In genomic region chr4:73485596-73485995, GRCh38 we compare ENCODE assay signal across 19 cellular contexts. TPM values are rescaled to one million over a fixed set of nuclear protein-coding genes. Genes with fewer than 3 reads are reported as not detected.
DNase-seq lines count a peak whose midpoint lies in the region; ATAC-seq and TF ChIP-seq lines count a peak whose summit lies in the region.
"Had no signal": no experiment of that assay in that cellular context is flagged by ENCODE, and none has a peak within 500 bp of the region (broad histone marks: within the 10 kb centered on the region; RNA-seq: fewer than 3 reads in every experiment).

No MANE protein-coding gene starts in this region.

- no peaks in the 10 kb centered on the region for H3K9me3 ChIP-seq in HEK293 (ENCODE audit: control insufficient read depth, insufficient read depth, low read depth, low read length)
- H3K9me3 ChIP-seq: A549; BLaER1 treated with 17β-estradiol and CSF1 and Interleukin-3, amounts not matched to agents 10 nM and 100 nM; Caco-2 had no signal

- POLR2A ChIA-PET in HEK293 (lab: Yijun Ruan, JAX), result no interaction called here
- POLR2A ChIA-PET in WTC11 (lab: Charles Lee), result no interaction called here
- POLR2A ChIA-PET in activated CD8-positive, alpha-beta T cell treated with anti-CD3 and anti-CD28 coated beads, Interleukin-2, amount 10 ng/mL, durations not matched to agents 7 days and 5 days (lab: Charles Lee), result no interaction called here

- H3K4me3 Mint-ChIP-seq in activated naive CD4-positive, alpha-beta T cell treated with anti-CD3 and anti-CD28 coated beads, Interleukin-2, amount 10 ng/mL, durations not matched to agents 7 days and 5 days, result no peak overlapping the region
- H3K4me3 Mint-ChIP-seq in activated naive CD4-positive, alpha-beta T cell treated with anti-CD3 and anti-CD28 coated beads for 36 hours, result no peak overlapping the region
- H3K4me3 Mint-ChIP-seq in WTC11, result no peak overlapping the region
- H3K4me3 Mint-ChIP-seq in activated CD8-positive, alpha-beta T cell treated with anti-CD3 and anti-CD28 coated beads, Interleukin-2, amount 10 ng/mL, durations not matched to agents 7 days and 5 days, result no peak overlapping the region
- H3K4me3 Mint-ChIP-seq: B cell; CD4-positive, alpha-beta T cell; CD8-positive, alpha-beta T cell had no signal

- no peaks in the 10 kb centered on the region for H3K36me3 ChIP-seq in HEK293 (ENCODE audit: control insufficient read depth in 2 of 2, insufficient read depth in 1 of 2, low read length in 2 of 2)
- H3K36me3 ChIP-seq: BLaER1 treated with 17β-estradiol and CSF1 and Interleukin-3, amounts not matched to agents 10 nM and 100 nM had no signal

- H3K4me3 ChIP-seq in HEK293 (ENCODE audit: low read depth, low read length), result no peak overlapping the region
- H3K4me3 ChIP-seq: A549; BLaER1 treated with 17β-estradiol and CSF1 and Interleukin-3, amounts not matched to agents 10 nM and 100 nM had no signal

- no peak for DNase-seq in activated naive CD4-positive, alpha-beta T cell treated with anti-CD3 and anti-CD28 coated beads, Interleukin-2, amount 10 ng/mL, durations not matched to agents 7 days and 5 days
- no peak for DNase-seq in activated naive CD4-positive, alpha-beta T cell treated with anti-CD3 and anti-CD28 coated beads for 36 hours
- DNase-seq in WTC11 (ENCODE audit: low spot score) (no peak), omental fat pad (ENCODE audit: low spot score) (no peak)
- DNase-seq in activated CD8-positive, alpha-beta T cell treated with anti-CD3 and anti-CD28 coated beads, Interleukin-2, amount 10 ng/mL, durations not matched to agents 7 days and 5 days, result no peak
- DNase-seq: AML-193; Caco-2; Calu3; CD4-positive, alpha-beta T cell; CD8-positive, alpha-beta T cell; DMS79 treated with DMSO at 0.1 percent for 48 hours; GF-D8 had no signal

- H3K4me1 Mint-ChIP-seq in activated naive CD4-positive, alpha-beta T cell treated with anti-CD3 and anti-CD28 coated beads, Interleukin-2, amount 10 ng/mL, durations not matched to agents 7 days and 5 days, result no peaks in the 10 kb centered on the region
- no peaks in the 10 kb centered on the region for H3K4me1 Mint-ChIP-seq in activated naive CD4-positive, alpha-beta T cell treated with anti-CD3 and anti-CD28 coated beads for 36 hours (ENCODE audit: low read depth)
- peaks cover 15% of the 10 kb centered on the region for H3K4me1 Mint-ChIP-seq in WTC11
- H3K4me1 Mint-ChIP-seq in activated CD8-positive, alpha-beta T cell treated with anti-CD3 and anti-CD28 coated beads, Interleukin-2, amount 10 ng/mL, durations not matched to agents 7 days and 5 days (ENCODE audit: low read depth), result no peaks in the 10 kb centered on the region
- H3K4me1 Mint-ChIP-seq: B cell had no signal

- H3K27ac ChIP-seq in HEK293 (ENCODE audit: extremely low read depth, low read depth, low read length), result no peak overlapping the region
- H3K27ac ChIP-seq: 22Rv1; A549; BLaER1 treated with 17β-estradiol and CSF1 and Interleukin-3, amounts not matched to agents 10 nM and 100 nM; C4-2B had no signal

- H3K27ac Mint-ChIP-seq in activated naive CD4-positive, alpha-beta T cell treated with anti-CD3 and anti-CD28 coated beads, Interleukin-2, amount 10 ng/mL, durations not matched to agents 7 days and 5 days, result peak overlapping the region; percentile 81
- H3K27ac Mint-ChIP-seq in activated naive CD4-positive, alpha-beta T cell treated with anti-CD3 and anti-CD28 coated beads for 36 hours, result no peak overlapping the region
- no peak overlapping the region for H3K27ac Mint-ChIP-seq in WTC11
- no peak overlapping the region for H3K27ac Mint-ChIP-seq in activated CD8-positive, alpha-beta T cell treated with anti-CD3 and anti-CD28 coated beads, Interleukin-2, amount 10 ng/mL, durations not matched to agents 7 days and 5 days
- H3K27ac Mint-ChIP-seq: B cell; CD4-positive, alpha-beta T cell; CD8-positive, alpha-beta T cell had no signal

- ATAC-seq in WTC11 (no peak), omental fat pad (ENCODE audit: low FRiP score) (no peak)
- no peak for ATAC-seq in activated CD8-positive, alpha-beta T cell treated with anti-CD3 and anti-CD28 coated beads, Interleukin-2, amount 10 ng/mL, durations not matched to agents 7 days and 5 days
- ATAC-seq: A549; CD8-positive, alpha-beta T cell had no signal

- no peaks in the 10 kb centered on the region for H3K9me3 Mint-ChIP-seq in activated naive CD4-positive, alpha-beta T cell treated with anti-CD3 and anti-CD28 coated beads, Interleukin-2, amount 10 ng/mL, durations not matched to agents 7 days and 5 days
- no peaks in the 10 kb centered on the region for H3K9me3 Mint-ChIP-seq in activated naive CD4-positive, alpha-beta T cell treated with anti-CD3 and anti-CD28 coated beads for 36 hours
- H3K9me3 Mint-ChIP-seq in WTC11, result no peaks in the 10 kb centered on the region
- no peaks in the 10 kb centered on the region for H3K9me3 Mint-ChIP-seq in activated CD8-positive, alpha-beta T cell treated with anti-CD3 and anti-CD28 coated beads, Interleukin-2, amount 10 ng/mL, durations not matched to agents 7 days and 5 days (ENCODE audit: insufficient read depth)
- H3K9me3 Mint-ChIP-seq: CD4-positive, alpha-beta T cell; CD8-positive, alpha-beta T cell had no signal

- peaks cover 4% of the 10 kb centered on the region for H3K27me3 Mint-ChIP-seq in activated naive CD4-positive, alpha-beta T cell treated with anti-CD3 and anti-CD28 coated beads, Interleukin-2, amount 10 ng/mL, durations not matched to agents 7 days and 5 days
- peaks cover 5% of the 10 kb centered on the region for H3K27me3 Mint-ChIP-seq in activated naive CD4-positive, alpha-beta T cell treated with anti-CD3 and anti-CD28 coated beads for 36 hours (ENCODE audit: low read depth)
- H3K27me3 Mint-ChIP-seq in WTC11 (ENCODE audit: low read depth), result no peaks in the 10 kb centered on the region; the same call in 1 of the 2 replicates
- H3K27me3 Mint-ChIP-seq in activated CD8-positive, alpha-beta T cell treated with anti-CD3 and anti-CD28 coated beads, Interleukin-2, amount 10 ng/mL, durations not matched to agents 7 days and 5 days (ENCODE audit: low read depth), result peaks cover 6% of the 10 kb centered on the region

- CTCF ChIA-PET in activated naive CD4-positive, alpha-beta T cell treated with anti-CD3 and anti-CD28 coated beads, Interleukin-2, amount 10 ng/mL, durations not matched to agents 7 days and 5 days (lab: Charles Lee), result no interaction called here
- CTCF ChIA-PET in activated naive CD4-positive, alpha-beta T cell treated with anti-CD3 and anti-CD28 coated beads for 36 hours (lab: Charles Lee), result no interaction called here
- CTCF ChIA-PET in HEK293 (lab: Yijun Ruan, JAX) (no interaction called here), WTC11 (lab: Charles Lee) (no interaction called here)
- CTCF ChIA-PET in activated CD8-positive, alpha-beta T cell treated with anti-CD3 and anti-CD28 coated beads, Interleukin-2, amount 10 ng/mL, durations not matched to agents 7 days and 5 days (lab: Charles Lee), result no interaction called here

- no peaks in the 10 kb centered on the region for H3K4me1 ChIP-seq in HEK293 (ENCODE audit: control insufficient read depth, insufficient read depth, low read length)
- H3K4me1 ChIP-seq: A549; BLaER1 treated with 17β-estradiol and CSF1 and Interleukin-3, amounts not matched to agents 10 nM and 100 nM had no signal

- no peak for TF ChIP-seq CTCF in HEK293 (tag by site-specific recombination; IDR thresholded peaks at IDR 0.05)
- TF ChIP-seq CTCF in WTC11 (IDR thresholded peaks at IDR 0.05), result no peak
- no peak for TF ChIP-seq CTCF in omental fat pad (IDR thresholded peaks at IDR 0.05)

- H3K36me3 Mint-ChIP-seq in activated naive CD4-positive, alpha-beta T cell treated with anti-CD3 and anti-CD28 coated beads, Interleukin-2, amount 10 ng/mL, durations not matched to agents 7 days and 5 days, result no peaks in the 10 kb centered on the region
- H3K36me3 Mint-ChIP-seq in activated naive CD4-positive, alpha-beta T cell treated with anti-CD3 and anti-CD28 coated beads for 36 hours (ENCODE audit: low read depth), result no peaks in the 10 kb centered on the region
- no peaks in the 10 kb centered on the region for H3K36me3 Mint-ChIP-seq in WTC11
- H3K36me3 Mint-ChIP-seq in activated CD8-positive, alpha-beta T cell treated with anti-CD3 and anti-CD28 coated beads, Interleukin-2, amount 10 ng/mL, durations not matched to agents 7 days and 5 days (ENCODE audit: low read depth), result no peaks in the 10 kb centered on the region
- H3K36me3 Mint-ChIP-seq: CD8-positive, alpha-beta T cell had no signal

- intact Hi-C loops in activated naive CD4-positive, alpha-beta T cell treated with anti-CD3 and anti-CD28 coated beads for 36 hours (cut with micrococcal nuclease), result no loop called here

TF ChIP-seq in HEK293, 187 proteins besides CTCF, POLR2A, EP300 and RAD21 (continues in another document):
- TF ChIP-seq ZSCAN5A (tag by site-specific recombination; IDR thresholded peaks at IDR 0.05), result no peak

TF ChIP-seq in WTC11, 78 proteins besides CTCF, POLR2A, EP300 and RAD21:
- TF ChIP-seq ELF4 (CRISPR knock-in tag; IDR thresholded peaks at IDR 0.05; ENCODE audit: low read depth), result no peak
- no peak for TF ChIP-seq CREB1 (CRISPR knock-in tag; IDR thresholded peaks at IDR 0.05)
- TF ChIP-seq FOXJ3 (CRISPR knock-in tag; IDR thresholded peaks at IDR 0.05; ENCODE audit: borderline replicate concordance), result no peak
- 0 out of 2 replicates have a peak, but pooled peaks have one; percentile 6 for TF ChIP-seq ZNF512 (CRISPR knock-in tag; IDR thresholded peaks at IDR 0.05; ENCODE audit: borderline replicate concordance)
TF ChIP-seq in WTC11: peak in this region for 1.

RNA-seq across cellular contexts. Expression of gene AFM, which starts 4.1 kb away (rescaled TPM):
- total RNA-seq in activated naive CD4-positive, alpha-beta T cell treated with anti-CD3 and anti-CD28 coated beads for 36 hours, result not detected
- total RNA-seq in WTC11 (2021), result not detected in 3 replicates
- not detected for total RNA-seq in omental fat pad
- total RNA-seq in activated CD8-positive, alpha-beta T cell treated with anti-CD3 and anti-CD28 coated beads, Interleukin-2, amount 10 ng/mL, durations not matched to agents 7 days and 5 days, result not detected
- total RNA-seq: A172; B cell; Calu3; CD4-positive, alpha-beta T cell; CD8-positive, alpha-beta T cell had no signal

RNA-seq across cellular contexts. Expression of gene AFP, which starts 49.6 kb away (rescaled TPM):
- total RNA-seq in activated naive CD4-positive, alpha-beta T cell treated with anti-CD3 and anti-CD28 coated beads for 36 hours, result not detected
- total RNA-seq in WTC11 (2021), result 1.1 to 1.8 TPM (median 1.8 TPM) in 3 replicates
- not detected for total RNA-seq in omental fat pad
- total RNA-seq in activated CD8-positive, alpha-beta T cell treated with anti-CD3 and anti-CD28 coated beads, Interleukin-2, amount 10 ng/mL, durations not matched to agents 7 days and 5 days, result not detected
- total RNA-seq: B cell; Calu3; CD4-positive, alpha-beta T cell; CD8-positive, alpha-beta T cell had no signal
